8 cellular contexts compared by ENCODE assay signal in the genomic region with DNA sequence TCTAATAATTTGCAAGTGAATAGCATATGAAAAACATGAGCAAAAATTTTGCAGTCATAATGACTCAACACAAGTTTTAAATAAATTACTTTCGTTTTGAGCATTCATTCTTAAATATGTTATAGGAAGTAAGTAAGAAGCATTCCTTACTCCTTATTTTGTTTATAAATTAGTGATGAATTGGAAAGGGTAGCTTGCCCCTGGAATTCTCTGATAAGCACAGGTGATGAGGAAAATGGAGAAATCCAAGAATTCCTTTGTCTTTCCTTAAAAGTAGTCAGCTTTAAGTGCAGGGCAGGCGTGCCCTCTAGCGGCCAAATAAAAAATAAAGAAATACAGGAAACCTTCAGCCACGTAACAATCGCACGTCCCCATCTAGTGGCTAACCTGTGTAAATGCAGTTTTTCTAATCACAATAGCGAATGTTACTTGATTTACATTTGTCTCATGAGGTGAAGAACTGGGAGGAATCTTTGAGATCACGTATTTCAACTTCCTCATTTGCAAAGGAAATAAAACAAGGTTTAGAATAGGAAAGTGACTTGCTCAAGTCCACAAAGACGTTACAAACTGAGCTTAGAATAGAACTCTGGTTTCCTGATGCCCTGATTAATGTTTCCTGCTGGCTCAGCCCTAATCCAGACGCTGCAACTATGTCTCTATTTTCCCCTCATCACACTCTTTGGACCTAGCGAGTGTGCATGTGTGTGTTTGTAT. TPM values are rescaled to one million over a fixed set of nuclear protein-coding genes. Genes with fewer than 3 reads are reported as not detected.
DNase-seq lines count a peak whose midpoint lies in the region; ATAC-seq, FAIRE-seq and TF ChIP-seq lines count a peak whose summit lies in the region.

No MANE protein-coding gene starts in this region.

- peak; percentile 35 for DNase-seq in GM12891 (ENCODE audit: insufficient read length, low spot score)
- peak; percentile 81 for DNase-seq in Panc1 (ENCODE audit: low read depth, low spot score)
- peak; percentile 69 for DNase-seq in astrocyte of the cerebellum (ENCODE audit: low read depth)
- peak; percentile 57 for DNase-seq in iPS-NIHi7 (ENCODE audit: extremely low spot score)
- DNase-seq in stimulated activated CD4-positive, alpha-beta T cell treated with anti-CD3 and anti-CD28 coated beads, Interleukin-12 subunit alpha, Interleukin-12 subunit beta, amount 100 ng/mL, for 48 hours (ENCODE audit: low read depth in 2 of 3, low spot score in 1 of 3): peak; percentile 28 to 63 (median 29)
- DNase-seq in hippocampal formation (lab: John Stamatoyannopoulos, UW): no peak
- DNase-seq in NCI-H510A (lab: John Stamatoyannopoulos, UW): no peak

- H3K27ac ChIP-seq in Panc1 (ENCODE audit: low read length): no peak overlapping the region

- intact Hi-C loops in Panc1 (cut with micrococcal nuclease; ENCODE audit: unreplicated experiment): loop anchor here (5.0 kb wide), 1 partner anchor 253 kb away; no protein-coding TSS in a partner anchor

- no peaks in the 10 kb centered on the region for H3K36me3 ChIP-seq in Panc1 (ENCODE audit: control insufficient read depth, insufficient read depth, low read length)

- POLR2A ChIA-PET in Panc1 (lab: Charles Lee): no interaction called here

- peak; percentile 88 for ATAC-seq in HG02642 (IDR thresholded peaks at IDR 0.05; ENCODE audit: poor library complexity, unreplicated experiment)
- peak; percentile 81 for ATAC-seq in Panc1

- TF ChIP-seq POLR2A in GM12891 (IDR thresholded peaks at IDR 0.05; ENCODE audit: low read depth, low read length): no peak

- in situ Hi-C loops in Panc1 (cut with HindIII; ENCODE audit: low pct_unique_long_range_greater_than_20kb, low sequenced_read_pairs): no loop called here
- in situ Hi-C loops in astrocyte of the cerebellum (cut with HindIII; ENCODE audit: low sequenced_read_pairs): no loop called here

- peak; percentile 95 for TF ChIP-seq CTCF in Panc1 (IDR thresholded peaks at IDR 0.05)
- TF ChIP-seq CTCF in astrocyte of the cerebellum (IDR thresholded peaks at IDR 0.05; ENCODE audit: low read depth, low read length, missing control alignments): peak; percentile 90

- H3K4me3 ChIP-seq in Panc1 (ENCODE audit: low read depth in 2 of 2, low read length in 2 of 2) (no peak overlapping the region), astrocyte of the cerebellum (ENCODE audit: low read depth, low read length) (no peak overlapping the region)

- no peaks in the 10 kb centered on the region for H3K27me3 ChIP-seq in Panc1 (ENCODE audit: control insufficient read depth, insufficient read depth, low read length)

- no TSS peak for BruUV-seq in Panc1 (replicated peaks; lab: Mats Ljungman, UMichigan)

- H3K9me3 ChIP-seq in Panc1 (ENCODE audit: control insufficient read depth, insufficient read depth, low read depth, low read length): no peaks in the 10 kb centered on the region

- CTCF ChIA-PET in Panc1 (lab: Charles Lee): interaction anchor here (0.6 to 2.2 kb wide), 4 partner anchors 93 to 252 kb away, joined by 4 to 16 read pairs (median 8); no protein-coding TSS in a partner anchor

- peak; percentile 73 for FAIRE-seq in GM12891 (lab: Jason Lieb, UNC)

- H3K4me1 ChIP-seq in Panc1 (ENCODE audit: control insufficient read depth, insufficient read depth, low read length): no peaks in the 10 kb centered on the region

TF ChIP-seq in GM12891, 5 proteins besides CTCF, POLR2A, EP300 and RAD21:
- TF ChIP-seq SPI1 (IDR thresholded peaks at IDR 0.05; ENCODE audit: low read depth, low read length) (peak; percentile 59; the same call in 1 of the 2 replicates), TAF1 (IDR thresholded peaks at IDR 0.05; ENCODE audit: low read depth, low read length) (no peak)

RNA-seq across cellular contexts. Expression of a gene that starts 47.2 kb away (rescaled TPM):
- polyA plus RNA-seq in GM12891 (2012; ENCODE audit: low read depth, missing spikeins): 39.5 TPM
- total RNA-seq in Panc1 (2021; ENCODE audit: unreplicated experiment): 37.1 TPM
- polyA plus RNA-seq in Panc1 (2012; ENCODE audit: insufficient read length): 27.4 TPM

Comparison
In these comparisons a context has a peak if more than half of its experiments do, and no peak if none do; other contexts are left out.
1. DNase-seq: peak in GM12891 (single experiment), Panc1 (single experiment), astrocyte of the cerebellum (single experiment), iPS-NIHi7 (single experiment) and stimulated activated CD4-positive, alpha-beta T cell treated with anti-CD3 and anti-CD28 coated beads, Interleukin-12 subunit alpha, Interleukin-12 subunit beta, amount 100 ng/mL, for 48 hours (3 of 3); none in hippocampal formation (0 of 2) and NCI-H510A (single experiment).